21 cellular contexts compared by ENCODE assay signal in the genomic region with DNA sequence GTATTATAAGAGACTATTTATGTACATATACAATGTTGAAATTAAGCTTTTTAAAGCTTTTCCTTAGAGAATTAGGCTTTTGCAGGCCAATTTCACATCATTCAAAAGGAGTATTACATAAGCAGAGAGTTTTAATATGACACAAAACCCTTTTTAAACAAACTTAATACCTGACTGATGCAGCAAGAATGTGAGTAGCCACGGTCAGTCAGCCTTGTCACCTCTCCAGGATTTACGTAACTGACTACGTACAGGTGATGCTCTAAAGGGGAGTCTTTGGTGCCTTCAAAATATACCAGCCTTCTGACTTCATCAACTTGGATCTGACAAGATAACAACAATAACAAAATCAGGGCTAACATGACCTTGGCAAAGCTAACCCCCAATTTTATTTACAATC. TPM values are rescaled to one million over a fixed set of nuclear protein-coding genes. Genes with fewer than 3 reads are reported as not detected.
"Had no signal": no experiment of that assay in that cellular context is flagged by ENCODE, and none has a peak within 500 bp of the region (broad histone marks: within the 10 kb centered on the region; RNA-seq: fewer than 3 reads in every experiment).

No MANE protein-coding gene starts in this region.

- H3K4me1 ChIP-seq: heart left ventricle, left lung, right lobe of liver, testis, vagina had no signal

- H3K27ac ChIP-seq: heart left ventricle, left lung, right lobe of liver, testis, vagina, VCaP had no signal

- H3K4me3 ChIP-seq: heart left ventricle, left lung, right lobe of liver, testis, vagina had no signal

- DNase-seq: activated CD4-positive, alpha-beta T cell treated with anti-CD3 and anti-CD28 coated beads for 4 hours; activated CD4-positive, alpha-beta T cell treated with anti-CD3 and anti-CD28 coated beads, Interleukin-2, amount 50 U/mL, for 48 hours; activated CD8-positive, alpha-beta memory T cell treated with anti-CD3 and anti-CD28 coated beads for 24 hours; activated effector memory CD4-positive, alpha-beta T cell treated with Interleukin-2 at 50 U/mL for 16 hours; activated naive CD4-positive, alpha-beta T cell treated with Interleukin-2 at 50 U/mL for 16 hours; aorta; caudate nucleus; cortex of kidney; effector memory CD8-positive, alpha-beta T cell; erythroblast; heart left ventricle; hypothalamus; immature natural killer cell; left lung; right lobe of liver; stimulated activated CD4-positive, alpha-beta T cell treated with anti-CD3 and anti-CD28 coated beads, Interleukin-2, amount 100 ng/mL, for 48 hours; stimulated activated naive CD8-positive, alpha-beta T cell treated with anti-CD3 and anti-CD28 coated beads, Interleukin-15, Interleukin-2, amounts not matched to agents 100 U/mL and 50 U/mL, for 24 hours; T-helper 9 cell; testis had no signal

- H3K9me3 ChIP-seq: heart left ventricle, left lung, right lobe of liver, testis, vagina had no signal

- H3K27me3 ChIP-seq: heart left ventricle, left lung, right lobe of liver, testis, vagina had no signal

- ATAC-seq: effector memory CD8-positive, alpha-beta T cell; heart left ventricle; left lung; right lobe of liver; stimulated activated naive CD8-positive, alpha-beta T cell treated with anti-CD3 and anti-CD28 coated beads, Interleukin-15, Interleukin-2, amounts not matched to agents 100 U/mL and 50 U/mL, for 24 hours had no signal

RNA-seq across cellular contexts. Expression of a gene that starts 44.2 kb away (rescaled TPM):
- polyA plus RNA-seq: aorta had no signal
